Comparison of ENCODE assay signal across 1 cellular context in the genomic region with DNA sequence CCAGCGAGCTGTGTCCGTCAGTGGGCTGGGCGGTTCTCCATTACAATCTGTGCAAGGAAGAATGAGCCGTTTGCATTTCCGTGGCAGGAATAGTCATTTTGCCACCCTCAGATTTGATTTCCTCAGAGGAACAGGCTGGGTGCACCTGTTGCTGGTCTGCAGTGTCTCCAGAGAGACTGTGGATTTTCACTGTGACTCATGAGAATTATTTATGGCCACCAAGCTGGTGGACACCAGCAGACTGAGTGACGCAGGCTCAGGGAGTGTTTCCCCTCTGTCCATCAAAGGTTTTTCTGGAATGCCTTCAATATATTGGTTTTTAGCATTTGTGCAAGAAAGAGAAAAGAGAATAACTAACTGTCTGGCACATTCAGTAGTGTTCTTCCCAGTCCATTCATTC.
TF ChIP-seq lines count a peak whose summit lies in the region.

No MANE protein-coding gene starts in this region.

TF ChIP-seq in GM12878, 131 proteins besides CTCF, POLR2A, EP300 and RAD21 (continued from another document and continues in another):
- peak; percentile 99 for TF ChIP-seq TCF12 (IDR thresholded peaks at IDR 0.05; ENCODE audit: low read depth, low read length)
- peak; percentile 96 for TF ChIP-seq TCF3 (IDR thresholded peaks at IDR 0.05; ENCODE audit: borderline replicate concordance, insufficient read depth, low read depth, low read length)
- TF ChIP-seq SP1 (IDR thresholded peaks at IDR 0.05; ENCODE audit: low read depth, low read length) = no peak
- TF ChIP-seq SMC3 (IDR thresholded peaks at IDR 0.05; ENCODE audit: borderline replicate concordance, low read length) = no peak
- 0 out of 2 replicates have a peak, but pooled peaks have one; percentile 21 for TF ChIP-seq ATF7 (IDR thresholded peaks at IDR 0.05; ENCODE audit: low read depth)
- peak; percentile 79; the same call in 1 of the 2 replicates for TF ChIP-seq IRF4 (IDR thresholded peaks at IDR 0.05; ENCODE audit: low read depth, low read length)
- TF ChIP-seq PAX5 (IDR thresholded peaks at IDR 0.05; ENCODE audit: borderline replicate concordance, low read depth, low read length) = peak; percentile 83
- TF ChIP-seq WRNIP1 (IDR thresholded peaks at IDR 0.05; ENCODE audit: borderline replicate concordance, low read depth, low read length) = no peak
- no peak for TF ChIP-seq RCOR1 (conservative IDR thresholded peaks at IDR 0.05; ENCODE audit: low read depth, low read length)
- TF ChIP-seq RFX5 (IDR thresholded peaks at IDR 0.05; ENCODE audit: low read depth, low read length) = no peak
- no peak for TF ChIP-seq HDAC6 (IDR thresholded peaks at IDR 0.05; ENCODE audit: unreplicated experiment)
- 0 out of 3 replicates have a peak, but pooled peaks have one; percentile 63 for TF ChIP-seq POU2F2 (IDR thresholded peaks at IDR 0.05; ENCODE audit: borderline replicate concordance, low read depth, low read length)
- TF ChIP-seq SREBF2 (IDR thresholded peaks at IDR 0.05; ENCODE audit: low read length) = no peak
- TF ChIP-seq, protein P1, sequence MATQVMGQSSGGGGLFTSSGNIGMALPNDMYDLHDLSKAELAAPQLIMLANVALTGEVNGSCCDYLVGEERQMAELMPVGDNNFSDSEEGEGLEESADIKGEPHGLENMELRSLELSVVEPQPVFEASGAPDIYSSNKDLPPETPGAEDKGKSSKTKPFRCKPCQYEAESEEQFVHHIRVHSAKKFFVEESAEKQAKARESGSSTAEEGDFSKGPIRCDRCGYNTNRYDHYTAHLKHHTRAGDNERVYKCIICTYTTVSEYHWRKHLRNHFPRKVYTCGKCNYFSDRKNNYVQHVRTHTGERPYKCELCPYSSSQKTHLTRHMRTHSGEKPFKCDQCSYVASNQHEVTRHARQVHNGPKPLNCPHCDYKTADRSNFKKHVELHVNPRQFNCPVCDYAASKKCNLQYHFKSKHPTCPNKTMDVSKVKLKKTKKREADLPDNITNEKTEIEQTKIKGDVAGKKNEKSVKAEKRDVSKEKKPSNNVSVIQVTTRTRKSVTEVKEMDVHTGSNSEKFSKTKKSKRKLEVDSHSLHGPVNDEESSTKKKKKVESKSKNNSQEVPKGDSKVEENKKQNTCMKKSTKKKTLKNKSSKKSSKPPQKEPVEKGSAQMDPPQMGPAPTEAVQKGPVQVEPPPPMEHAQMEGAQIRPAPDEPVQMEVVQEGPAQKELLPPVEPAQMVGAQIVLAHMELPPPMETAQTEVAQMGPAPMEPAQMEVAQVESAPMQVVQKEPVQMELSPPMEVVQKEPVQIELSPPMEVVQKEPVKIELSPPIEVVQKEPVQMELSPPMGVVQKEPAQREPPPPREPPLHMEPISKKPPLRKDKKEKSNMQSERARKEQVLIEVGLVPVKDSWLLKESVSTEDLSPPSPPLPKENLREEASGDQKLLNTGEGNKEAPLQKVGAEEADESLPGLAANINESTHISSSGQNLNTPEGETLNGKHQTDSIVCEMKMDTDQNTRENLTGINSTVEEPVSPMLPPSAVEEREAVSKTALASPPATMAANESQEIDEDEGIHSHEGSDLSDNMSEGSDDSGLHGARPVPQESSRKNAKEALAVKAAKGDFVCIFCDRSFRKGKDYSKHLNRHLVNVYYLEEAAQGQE (IDR thresholded peaks at IDR 0.05; ENCODE audit: low read depth, low read length) = no peak
- no peak for TF ChIP-seq SRF (IDR thresholded peaks at IDR 0.05; ENCODE audit: low read depth in 2 of 2, low read length in 2 of 2)
- TF ChIP-seq ZNF384 (IDR thresholded peaks at IDR 0.05; ENCODE audit: borderline replicate concordance, low read depth, low read length) = no peak
- TF ChIP-seq ZNF622 (IDR thresholded peaks at IDR 0.05) = no peak
- TF ChIP-seq FOXK2 (IDR thresholded peaks at IDR 0.05) = no peak
- peak; percentile 65; the same call in 1 of the 2 replicates for TF ChIP-seq PML (IDR thresholded peaks at IDR 0.05; ENCODE audit: low read length)
- peak; percentile 24 to 42; a peak in 1 of 4 replicates for TF ChIP-seq BHLHE40 (IDR thresholded peaks at IDR 0.05; ENCODE audit: borderline replicate concordance in 1 of 2, low read depth in 2 of 2, low read length in 1 of 2)
- TF ChIP-seq JUND (IDR thresholded peaks at IDR 0.05; ENCODE audit: low read depth, low read length) = peak; percentile 41; the same call in 1 of the 2 replicates
- no peak for TF ChIP-seq SREBF1 (IDR thresholded peaks at IDR 0.05; ENCODE audit: low read length)
- no peak; the same call in 1 of the 2 replicates for TF ChIP-seq NR2F1 (conservative IDR thresholded peaks at IDR 0.05)
- no peak for TF ChIP-seq KLF5 (IDR thresholded peaks at IDR 0.05; ENCODE audit: partially characterized antibody)
- TF ChIP-seq, protein P2, sequence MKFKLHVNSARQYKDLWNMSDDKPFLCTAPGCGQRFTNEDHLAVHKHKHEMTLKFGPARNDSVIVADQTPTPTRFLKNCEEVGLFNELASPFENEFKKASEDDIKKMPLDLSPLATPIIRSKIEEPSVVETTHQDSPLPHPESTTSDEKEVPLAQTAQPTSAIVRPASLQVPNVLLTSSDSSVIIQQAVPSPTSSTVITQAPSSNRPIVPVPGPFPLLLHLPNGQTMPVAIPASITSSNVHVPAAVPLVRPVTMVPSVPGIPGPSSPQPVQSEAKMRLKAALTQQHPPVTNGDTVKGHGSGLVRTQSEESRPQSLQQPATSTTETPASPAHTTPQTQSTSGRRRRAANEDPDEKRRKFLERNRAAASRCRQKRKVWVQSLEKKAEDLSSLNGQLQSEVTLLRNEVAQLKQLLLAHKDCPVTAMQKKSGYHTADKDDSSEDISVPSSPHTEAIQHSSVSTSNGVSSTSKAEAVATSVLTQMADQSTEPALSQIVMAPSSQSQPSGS (IDR thresholded peaks at IDR 0.05; ENCODE audit: low read length) = peak; percentile 87
- TF ChIP-seq, protein P3, sequence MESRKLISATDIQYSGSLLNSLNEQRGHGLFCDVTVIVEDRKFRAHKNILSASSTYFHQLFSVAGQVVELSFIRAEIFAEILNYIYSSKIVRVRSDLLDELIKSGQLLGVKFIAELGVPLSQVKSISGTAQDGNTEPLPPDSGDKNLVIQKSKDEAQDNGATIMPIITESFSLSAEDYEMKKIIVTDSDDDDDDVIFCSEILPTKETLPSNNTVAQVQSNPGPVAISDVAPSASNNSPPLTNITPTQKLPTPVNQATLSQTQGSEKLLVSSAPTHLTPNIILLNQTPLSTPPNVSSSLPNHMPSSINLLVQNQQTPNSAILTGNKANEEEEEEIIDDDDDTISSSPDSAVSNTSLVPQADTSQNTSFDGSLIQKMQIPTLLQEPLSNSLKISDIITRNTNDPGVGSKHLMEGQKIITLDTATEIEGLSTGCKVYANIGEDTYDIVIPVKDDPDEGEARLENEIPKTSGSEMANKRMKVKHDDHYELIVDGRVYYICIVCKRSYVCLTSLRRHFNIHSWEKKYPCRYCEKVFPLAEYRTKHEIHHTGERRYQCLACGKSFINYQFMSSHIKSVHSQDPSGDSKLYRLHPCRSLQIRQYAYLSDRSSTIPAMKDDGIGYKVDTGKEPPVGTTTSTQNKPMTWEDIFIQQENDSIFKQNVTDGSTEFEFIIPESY (IDR thresholded peaks at IDR 0.05) = no peak
- TF ChIP-seq, protein P4, sequence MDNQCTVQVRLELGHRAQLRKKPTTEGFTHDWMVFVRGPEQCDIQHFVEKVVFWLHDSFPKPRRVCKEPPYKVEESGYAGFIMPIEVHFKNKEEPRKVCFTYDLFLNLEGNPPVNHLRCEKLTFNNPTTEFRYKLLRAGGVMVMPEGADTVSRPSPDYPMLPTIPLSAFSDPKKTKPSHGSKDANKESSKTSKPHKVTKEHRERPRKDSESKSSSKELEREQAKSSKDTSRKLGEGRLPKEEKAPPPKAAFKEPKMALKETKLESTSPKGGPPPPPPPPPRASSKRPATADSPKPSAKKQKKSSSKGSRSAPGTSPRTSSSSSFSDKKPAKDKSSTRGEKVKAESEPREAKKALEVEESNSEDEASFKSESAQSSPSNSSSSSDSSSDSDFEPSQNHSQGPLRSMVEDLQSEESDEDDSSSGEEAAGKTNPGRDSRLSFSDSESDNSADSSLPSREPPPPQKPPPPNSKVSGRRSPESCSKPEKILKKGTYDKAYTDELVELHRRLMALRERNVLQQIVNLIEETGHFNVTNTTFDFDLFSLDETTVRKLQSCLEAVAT (IDR thresholded peaks at IDR 0.05) = no peak
- no peak for TF ChIP-seq NR2C1 (IDR thresholded peaks at IDR 0.05)
- no peak for TF ChIP-seq EGR1 (IDR thresholded peaks at IDR 0.05; ENCODE audit: borderline replicate concordance in 1 of 2, low read depth in 2 of 2, low read length in 2 of 2)
- TF ChIP-seq SMARCA5 (IDR thresholded peaks at IDR 0.05) = no peak
- no peak for TF ChIP-seq MXI1 (IDR thresholded peaks at IDR 0.05; ENCODE audit: low read depth, low read length)
- TF ChIP-seq, protein P5, sequence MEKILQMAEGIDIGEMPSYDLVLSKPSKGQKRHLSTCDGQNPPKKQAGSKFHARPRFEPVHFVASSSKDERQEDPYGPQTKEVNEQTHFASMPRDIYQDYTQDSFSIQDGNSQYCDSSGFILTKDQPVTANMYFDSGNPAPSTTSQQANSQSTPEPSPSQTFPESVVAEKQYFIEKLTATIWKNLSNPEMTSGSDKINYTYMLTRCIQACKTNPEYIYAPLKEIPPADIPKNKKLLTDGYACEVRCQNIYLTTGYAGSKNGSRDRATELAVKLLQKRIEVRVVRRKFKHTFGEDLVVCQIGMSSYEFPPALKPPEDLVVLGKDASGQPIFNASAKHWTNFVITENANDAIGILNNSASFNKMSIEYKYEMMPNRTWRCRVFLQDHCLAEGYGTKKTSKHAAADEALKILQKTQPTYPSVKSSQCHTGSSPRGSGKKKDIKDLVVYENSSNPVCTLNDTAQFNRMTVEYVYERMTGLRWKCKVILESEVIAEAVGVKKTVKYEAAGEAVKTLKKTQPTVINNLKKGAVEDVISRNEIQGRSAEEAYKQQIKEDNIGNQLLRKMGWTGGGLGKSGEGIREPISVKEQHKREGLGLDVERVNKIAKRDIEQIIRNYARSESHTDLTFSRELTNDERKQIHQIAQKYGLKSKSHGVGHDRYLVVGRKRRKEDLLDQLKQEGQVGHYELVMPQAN (conservative IDR thresholded peaks at IDR 0.05) = no peak
- TF ChIP-seq, protein P6, sequence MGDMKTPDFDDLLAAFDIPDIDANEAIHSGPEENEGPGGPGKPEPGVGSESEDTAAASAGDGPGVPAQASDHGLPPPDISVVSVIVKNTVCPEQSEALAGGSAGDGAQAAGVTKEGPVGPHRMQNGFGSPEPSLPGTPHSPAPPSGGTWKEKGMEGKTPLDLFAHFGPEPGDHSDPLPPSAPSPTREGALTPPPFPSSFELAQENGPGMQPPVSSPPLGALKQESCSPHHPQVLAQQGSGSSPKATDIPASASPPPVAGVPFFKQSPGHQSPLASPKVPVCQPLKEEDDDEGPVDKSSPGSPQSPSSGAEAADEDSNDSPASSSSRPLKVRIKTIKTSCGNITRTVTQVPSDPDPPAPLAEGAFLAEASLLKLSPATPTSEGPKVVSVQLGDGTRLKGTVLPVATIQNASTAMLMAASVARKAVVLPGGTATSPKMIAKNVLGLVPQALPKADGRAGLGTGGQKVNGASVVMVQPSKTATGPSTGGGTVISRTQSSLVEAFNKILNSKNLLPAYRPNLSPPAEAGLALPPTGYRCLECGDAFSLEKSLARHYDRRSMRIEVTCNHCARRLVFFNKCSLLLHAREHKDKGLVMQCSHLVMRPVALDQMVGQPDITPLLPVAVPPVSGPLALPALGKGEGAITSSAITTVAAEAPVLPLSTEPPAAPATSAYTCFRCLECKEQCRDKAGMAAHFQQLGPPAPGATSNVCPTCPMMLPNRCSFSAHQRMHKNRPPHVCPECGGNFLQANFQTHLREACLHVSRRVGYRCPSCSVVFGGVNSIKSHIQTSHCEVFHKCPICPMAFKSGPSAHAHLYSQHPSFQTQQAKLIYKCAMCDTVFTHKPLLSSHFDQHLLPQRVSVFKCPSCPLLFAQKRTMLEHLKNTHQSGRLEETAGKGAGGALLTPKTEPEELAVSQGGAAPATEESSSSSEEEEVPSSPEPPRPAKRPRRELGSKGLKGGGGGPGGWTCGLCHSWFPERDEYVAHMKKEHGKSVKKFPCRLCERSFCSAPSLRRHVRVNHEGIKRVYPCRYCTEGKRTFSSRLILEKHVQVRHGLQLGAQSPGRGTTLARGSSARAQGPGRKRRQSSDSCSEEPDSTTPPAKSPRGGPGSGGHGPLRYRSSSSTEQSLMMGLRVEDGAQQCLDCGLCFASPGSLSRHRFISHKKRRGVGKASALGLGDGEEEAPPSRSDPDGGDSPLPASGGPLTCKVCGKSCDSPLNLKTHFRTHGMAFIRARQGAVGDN (IDR thresholded peaks at IDR 0.05) = no peak
- no peak for TF ChIP-seq NR2C2 (IDR thresholded peaks at IDR 0.05; ENCODE audit: borderline replicate concordance, control insufficient read depth, insufficient read length, low read depth)
- TF ChIP-seq ZNF207 (IDR thresholded peaks at IDR 0.05; ENCODE audit: borderline replicate concordance) = no peak
- TF ChIP-seq PAX8 (IDR thresholded peaks at IDR 0.05) = no peak
- no peak for TF ChIP-seq CBX5 (IDR thresholded peaks at IDR 0.05; ENCODE audit: low read depth)
- peak; percentile 94 for TF ChIP-seq MTA3 (IDR thresholded peaks at IDR 0.05; ENCODE audit: borderline replicate concordance, low read length)
- TF ChIP-seq, protein P7, sequence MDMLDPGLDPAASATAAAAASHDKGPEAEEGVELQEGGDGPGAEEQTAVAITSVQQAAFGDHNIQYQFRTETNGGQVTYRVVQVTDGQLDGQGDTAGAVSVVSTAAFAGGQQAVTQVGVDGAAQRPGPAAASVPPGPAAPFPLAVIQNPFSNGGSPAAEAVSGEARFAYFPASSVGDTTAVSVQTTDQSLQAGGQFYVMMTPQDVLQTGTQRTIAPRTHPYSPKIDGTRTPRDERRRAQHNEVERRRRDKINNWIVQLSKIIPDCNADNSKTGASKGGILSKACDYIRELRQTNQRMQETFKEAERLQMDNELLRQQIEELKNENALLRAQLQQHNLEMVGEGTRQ (IDR thresholded peaks at IDR 0.05; ENCODE audit: borderline replicate concordance, low read depth, low read length) = no peak
- TF ChIP-seq YY1 (IDR thresholded peaks at IDR 0.05; ENCODE audit: low read depth, low read length) = no peak
- no peak for TF ChIP-seq RELA (IDR thresholded peaks at IDR 0.05; ENCODE audit: borderline replicate concordance, partially characterized antibody)
- no peak for TF ChIP-seq RB1 (IDR thresholded peaks at IDR 0.05; ENCODE audit: borderline replicate concordance)
- TF ChIP-seq, protein P8, sequence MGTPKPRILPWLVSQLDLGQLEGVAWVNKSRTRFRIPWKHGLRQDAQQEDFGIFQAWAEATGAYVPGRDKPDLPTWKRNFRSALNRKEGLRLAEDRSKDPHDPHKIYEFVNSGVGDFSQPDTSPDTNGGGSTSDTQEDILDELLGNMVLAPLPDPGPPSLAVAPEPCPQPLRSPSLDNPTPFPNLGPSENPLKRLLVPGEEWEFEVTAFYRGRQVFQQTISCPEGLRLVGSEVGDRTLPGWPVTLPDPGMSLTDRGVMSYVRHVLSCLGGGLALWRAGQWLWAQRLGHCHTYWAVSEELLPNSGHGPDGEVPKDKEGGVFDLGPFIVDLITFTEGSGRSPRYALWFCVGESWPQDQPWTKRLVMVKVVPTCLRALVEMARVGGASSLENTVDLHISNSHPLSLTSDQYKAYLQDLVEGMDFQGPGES (IDR thresholded peaks at IDR 0.05) = no peak
- TF ChIP-seq, protein P9, sequence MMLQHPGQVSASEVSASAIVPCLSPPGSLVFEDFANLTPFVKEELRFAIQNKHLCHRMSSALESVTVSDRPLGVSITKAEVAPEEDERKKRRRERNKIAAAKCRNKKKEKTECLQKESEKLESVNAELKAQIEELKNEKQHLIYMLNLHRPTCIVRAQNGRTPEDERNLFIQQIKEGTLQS (IDR thresholded peaks at IDR 0.05; ENCODE audit: borderline replicate concordance, extremely low read depth, low read depth, low read length) = no peak
- peak; percentile 63; the same call in 1 of the 2 replicates for TF ChIP-seq MTA2 (IDR thresholded peaks at IDR 0.05; ENCODE audit: low read depth)
- TF ChIP-seq NRF1 (conservative IDR thresholded peaks at IDR 0.05; ENCODE audit: low read depth, low read length) = no peak
- TF ChIP-seq TBL1XR1 (IDR thresholded peaks at IDR 0.05; ENCODE audit: low read depth, low read length) = no peak
- no peak for TF ChIP-seq SIN3A (IDR thresholded peaks at IDR 0.05; ENCODE audit: low read depth, low read length)
